In genomic region chr12:13347241-13348043, GRCh38 we compare ENCODE assay signal across 10 cellular contexts.
DNase-seq lines count a peak whose midpoint lies in the region; ATAC-seq, FAIRE-seq and TF ChIP-seq lines count a peak whose summit lies in the region.
"Had no signal": no experiment of that assay in that cellular context is flagged by ENCODE, and none has a peak within 500 bp of the region (broad histone marks: within the 10 kb centered on the region; RNA-seq: fewer than 3 reads in every experiment).

No MANE protein-coding gene starts in this region.

- no peak overlapping the region for H3K4me3 Mint-ChIP-seq in activated CD4-positive, alpha-beta T cell treated with anti-CD3 and anti-CD28 coated beads for 36 hours
- H3K4me3 Mint-ChIP-seq in activated CD4-positive, alpha-beta T cell treated with anti-CD3 and anti-CD28 coated beads, Interleukin-2, amount 10 ng/mL, durations not matched to agents 7 days and 5 days = no peak overlapping the region
- no peak overlapping the region for H3K4me3 Mint-ChIP-seq in activated T-cell treated with anti-CD3 and anti-CD28 coated beads, Interleukin-2, amount 50 U/mL, for 4 hours
- H3K4me3 Mint-ChIP-seq in stimulated activated naive B cell treated with anti-CD40 and anti-IgM and Interleukin-4, amounts not matched to agents 10 μg/mL and 1 μg/mL and 100 μg/mL, for 72 hours = no peak overlapping the region

- ATAC-seq in activated CD4-positive, alpha-beta T cell treated with anti-CD3 and anti-CD28 coated beads for 36 hours = peak; percentile 92
- ATAC-seq in activated T-cell treated with anti-CD3 and anti-CD28 coated beads, Interleukin-2, amount 50 U/mL, for 4 hours = peak; percentile 88 to 90
- peak; percentile 52 to 69 for ATAC-seq in stimulated activated naive B cell treated with anti-CD40 and anti-IgM and Interleukin-4, amounts not matched to agents 10 μg/mL and 1 μg/mL and 100 μg/mL, for 72 hours (replicated peaks)

- no peak overlapping the region for H2AFZ ChIP-seq in keratinocyte (ENCODE audit: control insufficient read depth, low read length)

- dilution Hi-C loops in keratinocyte (cut with MboI; ENCODE audit: extremely low pct_ligation_motif_present, low sequenced_read_pairs) = no loop called here

- peak; percentile 72 for FAIRE-seq in keratinocyte (lab: Jason Lieb, UNC)

- peaks cover 23% of the 10 kb centered on the region for H3K4me1 Mint-ChIP-seq in activated CD4-positive, alpha-beta T cell treated with anti-CD3 and anti-CD28 coated beads for 36 hours
- H3K4me1 Mint-ChIP-seq in activated CD4-positive, alpha-beta T cell treated with anti-CD3 and anti-CD28 coated beads, Interleukin-2, amount 10 ng/mL, durations not matched to agents 7 days and 5 days = no peaks in the 10 kb centered on the region
- H3K4me1 Mint-ChIP-seq in activated T-cell treated with anti-CD3 and anti-CD28 coated beads, Interleukin-2, amount 50 U/mL, for 4 hours (ENCODE audit: low read depth) = peaks cover 11% of the 10 kb centered on the region
- peaks cover 0 to 2% of the 10 kb centered on the region in 2 donors for H3K4me1 Mint-ChIP-seq in stimulated activated naive B cell treated with anti-CD40 and anti-IgM and Interleukin-4, amounts not matched to agents 10 μg/mL and 1 μg/mL and 100 μg/mL, for 72 hours

- WGBS in prostate gland = 38% methylated on average over 4 of the region's 4 CpGs

- H3K27me3 ChIP-seq in keratinocyte (ENCODE audit: control insufficient read depth, extremely low read depth, insufficient read depth, low read length) (no peaks in the 10 kb centered on the region), prostate gland (replicated peaks; ENCODE audit: insufficient read depth) (no peaks in the 10 kb centered on the region)
- H3K27me3 ChIP-seq: BLaER1 had no signal

- H3K27ac ChIP-seq in keratinocyte (ENCODE audit: control insufficient read depth, insufficient read depth, low read length) = peak overlapping the region; percentile 1
- no peak overlapping the region for H3K27ac ChIP-seq in prostate gland
- no peak overlapping the region for H3K27ac ChIP-seq in substantia nigra (ENCODE audit: low read depth, low read length, poor library complexity, severe bottlenecking)
- H3K27ac ChIP-seq: BLaER1 had no signal

- no peaks in the 10 kb centered on the region for H3K79me2 ChIP-seq in keratinocyte (ENCODE audit: control insufficient read depth, insufficient read depth, low read length)

- CTCF ChIA-PET in activated CD4-positive, alpha-beta T cell treated with anti-CD3 and anti-CD28 coated beads for 36 hours (lab: Charles Lee) = interaction anchor here (0.6 to 1.8 kb wide), 3 partner anchors 92 to 447 kb away, joined by 3 to 6 read pairs (median 3); no protein-coding TSS in a partner anchor
- CTCF ChIA-PET in activated CD4-positive, alpha-beta T cell treated with anti-CD3 and anti-CD28 coated beads, Interleukin-2, amount 10 ng/mL, durations not matched to agents 7 days and 5 days (lab: Charles Lee) = interaction anchor here (0.7 kb wide), 1 partner anchor 147 kb away, joined by 4 read pairs; no protein-coding TSS in a partner anchor

- no peak for TF ChIP-seq POLR2A in prostate gland (IDR thresholded peaks at IDR 0.05)

- H3K4me1 ChIP-seq in keratinocyte (ENCODE audit: control insufficient read depth, extremely low read depth, insufficient read depth, low read length) (peaks cover 17% of the 10 kb centered on the region), prostate gland (replicated peaks) (no peaks in the 10 kb centered on the region)
- H3K4me1 ChIP-seq: BLaER1 had no signal

- H3K27me3 Mint-ChIP-seq in activated CD4-positive, alpha-beta T cell treated with anti-CD3 and anti-CD28 coated beads for 36 hours = peaks cover 45% of the 10 kb centered on the region
- H3K27me3 Mint-ChIP-seq in activated CD4-positive, alpha-beta T cell treated with anti-CD3 and anti-CD28 coated beads, Interleukin-2, amount 10 ng/mL, durations not matched to agents 7 days and 5 days = peaks cover 24% of the 10 kb centered on the region
- H3K27me3 Mint-ChIP-seq in activated T-cell treated with anti-CD3 and anti-CD28 coated beads, Interleukin-2, amount 50 U/mL, for 4 hours (ENCODE audit: low read depth) = peaks cover 35% of the 10 kb centered on the region
- H3K27me3 Mint-ChIP-seq in stimulated activated naive B cell treated with anti-CD40 and anti-IgM and Interleukin-4, amounts not matched to agents 10 μg/mL and 1 μg/mL and 100 μg/mL, for 72 hours = peaks cover 18 to 26% of the 10 kb centered on the region in 2 donors

- peak overlapping the region; percentile 21 for H3K27ac Mint-ChIP-seq in activated CD4-positive, alpha-beta T cell treated with anti-CD3 and anti-CD28 coated beads for 36 hours
- no peak overlapping the region for H3K27ac Mint-ChIP-seq in activated CD4-positive, alpha-beta T cell treated with anti-CD3 and anti-CD28 coated beads, Interleukin-2, amount 10 ng/mL, durations not matched to agents 7 days and 5 days
- no peak overlapping the region for H3K27ac Mint-ChIP-seq in stimulated activated naive B cell treated with anti-CD40 and anti-IgM and Interleukin-4, amounts not matched to agents 10 μg/mL and 1 μg/mL and 100 μg/mL, for 72 hours

- H3K9ac ChIP-seq in keratinocyte (ENCODE audit: control insufficient read depth, extremely low read depth, insufficient read depth, low read length) = no peak overlapping the region
- H3K9ac ChIP-seq: BLaER1 had no signal

- peak in 1 of 3 experiments; percentile 48 for TF ChIP-seq CTCF in keratinocyte (optimal IDR thresholded peaks at IDR 0.05 in 1 of 3, IDR thresholded peaks at IDR 0.05 in 1 of 3, conservative IDR thresholded peaks at IDR 0.05 in 1 of 3; ENCODE audit: extremely low read depth in 1 of 3, insufficient read depth in 2 of 3, low read length in 3 of 3)
- no peak for TF ChIP-seq CTCF in prostate gland (IDR thresholded peaks at IDR 0.05)

- H4K20me1 ChIP-seq in keratinocyte (ENCODE audit: control insufficient read depth, extremely low read depth, insufficient read depth, low read length) = no peaks in the 10 kb centered on the region
- H4K20me1 ChIP-seq: BLaER1 had no signal

- no peak overlapping the region for H3K4me3 ChIP-seq in keratinocyte (ENCODE audit: control insufficient read depth in 2 of 3, extremely low read depth in 1 of 3, insufficient read depth in 2 of 3, low read depth in 1 of 3, low read length in 3 of 3)
- H3K4me3 ChIP-seq in prostate gland = no peak overlapping the region
- H3K4me3 ChIP-seq: BLaER1 had no signal

- peaks cover 2% of the 10 kb centered on the region for H3K9me1 ChIP-seq in keratinocyte (ENCODE audit: control insufficient read depth, extremely low read depth, insufficient read depth, low read length)

- peak overlapping the region; percentile 31 for H3K4me2 ChIP-seq in keratinocyte (ENCODE audit: control insufficient read depth, extremely low read depth, insufficient read depth, low read depth, low read length)
- H3K4me2 ChIP-seq: BLaER1 had no signal

- POLR2A ChIA-PET in activated CD4-positive, alpha-beta T cell treated with anti-CD3 and anti-CD28 coated beads for 36 hours (lab: Charles Lee) = interaction anchor here (0.6 to 0.9 kb wide), 2 partner anchors 8 to 301 kb away, joined by 3 read pairs; no protein-coding TSS in a partner anchor
- POLR2A ChIA-PET in activated CD4-positive, alpha-beta T cell treated with anti-CD3 and anti-CD28 coated beads, Interleukin-2, amount 10 ng/mL, durations not matched to agents 7 days and 5 days (lab: Charles Lee) = no interaction called here

- no peaks in the 10 kb centered on the region for H3K36me3 Mint-ChIP-seq in activated CD4-positive, alpha-beta T cell treated with anti-CD3 and anti-CD28 coated beads for 36 hours (ENCODE audit: low read depth)
- no peaks in the 10 kb centered on the region for H3K36me3 Mint-ChIP-seq in activated CD4-positive, alpha-beta T cell treated with anti-CD3 and anti-CD28 coated beads, Interleukin-2, amount 10 ng/mL, durations not matched to agents 7 days and 5 days (ENCODE audit: low read depth)
- no peaks in the 10 kb centered on the region for H3K36me3 Mint-ChIP-seq in activated T-cell treated with anti-CD3 and anti-CD28 coated beads, Interleukin-2, amount 50 U/mL, for 4 hours (ENCODE audit: insufficient read depth)
- H3K36me3 Mint-ChIP-seq in stimulated activated naive B cell treated with anti-CD40 and anti-IgM and Interleukin-4, amounts not matched to agents 10 μg/mL and 1 μg/mL and 100 μg/mL, for 72 hours = no peaks in the 10 kb centered on the region

- H3K36me3 ChIP-seq in keratinocyte (ENCODE audit: control insufficient read depth in 2 of 2, extremely low read depth in 1 of 2, insufficient read depth in 2 of 2, low read length in 2 of 2) (no peaks in the 10 kb centered on the region), prostate gland (no peaks in the 10 kb centered on the region)
- H3K36me3 ChIP-seq: BLaER1 had no signal

- intact Hi-C loops in activated CD4-positive, alpha-beta T cell treated with anti-CD3 and anti-CD28 coated beads for 36 hours (cut with DNase I, micrococcal nuclease) = loop anchor here (1.0 to 10.0 kb wide), 5 partner anchors 70 to 448 kb away; partner anchors contain the start of genes EMP1 (in 1 of the 2) and GSG1 (in 1 of the 2)
- intact Hi-C loops in prostate gland (cut with DNase I) = no loop called here

- DNase-seq in activated CD4-positive, alpha-beta T cell treated with anti-CD3 and anti-CD28 coated beads for 36 hours = peak; percentile 82
- no peak for DNase-seq in activated CD4-positive, alpha-beta T cell treated with anti-CD3 and anti-CD28 coated beads, Interleukin-2, amount 10 ng/mL, durations not matched to agents 7 days and 5 days
- no peak for DNase-seq in activated T-cell treated with anti-CD3 and anti-CD28 coated beads, Interleukin-2, amount 50 U/mL, for 4 hours
- DNase-seq in keratinocyte (ENCODE audit: low read depth, low spot score) (no peak), prostate gland (ENCODE audit: low spot score) (no peak), NCI-H146 treated with DMSO at 0.1 percent for 48 hours (lab: John Stamatoyannopoulos, UW; ENCODE audit: unreplicated experiment) (no peak), substantia nigra (lab: John Stamatoyannopoulos, UW) (no peak)
- no peak for DNase-seq in stimulated activated naive B cell treated with anti-CD40 and anti-IgM and Interleukin-4, amounts not matched to agents 10 μg/mL and 1 μg/mL and 100 μg/mL, for 72 hours
- DNase-seq: NCI-H446 treated with DMSO at 0.1 percent for 48 hours had no signal

- H3K9me3 ChIP-seq in keratinocyte (ENCODE audit: control insufficient read depth, low read depth, low read length) = no peaks in the 10 kb centered on the region
- H3K9me3 ChIP-seq in prostate gland = no peaks in the 10 kb centered on the region
- H3K9me3 ChIP-seq: BLaER1 had no signal

- no peaks in the 10 kb centered on the region for H3K9me3 Mint-ChIP-seq in activated CD4-positive, alpha-beta T cell treated with anti-CD3 and anti-CD28 coated beads for 36 hours (ENCODE audit: low read depth)
- H3K9me3 Mint-ChIP-seq in activated CD4-positive, alpha-beta T cell treated with anti-CD3 and anti-CD28 coated beads, Interleukin-2, amount 10 ng/mL, durations not matched to agents 7 days and 5 days = no peaks in the 10 kb centered on the region
- no peaks in the 10 kb centered on the region for H3K9me3 Mint-ChIP-seq in activated T-cell treated with anti-CD3 and anti-CD28 coated beads, Interleukin-2, amount 50 U/mL, for 4 hours
- H3K9me3 Mint-ChIP-seq in stimulated activated naive B cell treated with anti-CD40 and anti-IgM and Interleukin-4, amounts not matched to agents 10 μg/mL and 1 μg/mL and 100 μg/mL, for 72 hours = no peaks in the 10 kb centered on the region
